In the genomic region with DNA sequence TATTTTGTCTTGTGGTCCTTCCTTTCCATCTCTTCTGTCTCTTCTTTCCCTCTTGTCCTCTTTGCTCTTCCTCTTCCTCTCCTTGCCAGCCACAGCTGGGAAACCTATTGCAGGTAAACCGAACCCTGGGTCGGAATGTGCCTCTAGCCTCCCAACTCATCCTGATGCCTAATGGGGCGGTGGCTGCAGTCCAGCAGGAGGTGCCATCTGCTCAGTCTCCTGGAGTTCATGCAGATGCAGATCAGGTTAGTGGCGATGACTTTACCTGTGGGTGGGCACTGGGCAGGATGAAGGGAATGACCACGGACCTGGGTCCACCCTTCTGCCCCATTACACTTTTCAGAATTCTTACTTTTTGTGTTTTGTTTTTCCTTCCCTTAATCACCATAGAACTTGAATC, we compare ENCODE assay signal across 1 cellular context.
TF ChIP-seq lines count a peak whose summit lies in the region.

No MANE protein-coding gene starts in this region.

TF ChIP-seq in GM23338, 12 proteins besides CTCF, POLR2A, EP300 and RAD21:
- no peak for TF ChIP-seq EZH2 (IDR thresholded peaks at IDR 0.05; ENCODE audit: low read depth, unreplicated experiment)
- TF ChIP-seq, protein P1, sequence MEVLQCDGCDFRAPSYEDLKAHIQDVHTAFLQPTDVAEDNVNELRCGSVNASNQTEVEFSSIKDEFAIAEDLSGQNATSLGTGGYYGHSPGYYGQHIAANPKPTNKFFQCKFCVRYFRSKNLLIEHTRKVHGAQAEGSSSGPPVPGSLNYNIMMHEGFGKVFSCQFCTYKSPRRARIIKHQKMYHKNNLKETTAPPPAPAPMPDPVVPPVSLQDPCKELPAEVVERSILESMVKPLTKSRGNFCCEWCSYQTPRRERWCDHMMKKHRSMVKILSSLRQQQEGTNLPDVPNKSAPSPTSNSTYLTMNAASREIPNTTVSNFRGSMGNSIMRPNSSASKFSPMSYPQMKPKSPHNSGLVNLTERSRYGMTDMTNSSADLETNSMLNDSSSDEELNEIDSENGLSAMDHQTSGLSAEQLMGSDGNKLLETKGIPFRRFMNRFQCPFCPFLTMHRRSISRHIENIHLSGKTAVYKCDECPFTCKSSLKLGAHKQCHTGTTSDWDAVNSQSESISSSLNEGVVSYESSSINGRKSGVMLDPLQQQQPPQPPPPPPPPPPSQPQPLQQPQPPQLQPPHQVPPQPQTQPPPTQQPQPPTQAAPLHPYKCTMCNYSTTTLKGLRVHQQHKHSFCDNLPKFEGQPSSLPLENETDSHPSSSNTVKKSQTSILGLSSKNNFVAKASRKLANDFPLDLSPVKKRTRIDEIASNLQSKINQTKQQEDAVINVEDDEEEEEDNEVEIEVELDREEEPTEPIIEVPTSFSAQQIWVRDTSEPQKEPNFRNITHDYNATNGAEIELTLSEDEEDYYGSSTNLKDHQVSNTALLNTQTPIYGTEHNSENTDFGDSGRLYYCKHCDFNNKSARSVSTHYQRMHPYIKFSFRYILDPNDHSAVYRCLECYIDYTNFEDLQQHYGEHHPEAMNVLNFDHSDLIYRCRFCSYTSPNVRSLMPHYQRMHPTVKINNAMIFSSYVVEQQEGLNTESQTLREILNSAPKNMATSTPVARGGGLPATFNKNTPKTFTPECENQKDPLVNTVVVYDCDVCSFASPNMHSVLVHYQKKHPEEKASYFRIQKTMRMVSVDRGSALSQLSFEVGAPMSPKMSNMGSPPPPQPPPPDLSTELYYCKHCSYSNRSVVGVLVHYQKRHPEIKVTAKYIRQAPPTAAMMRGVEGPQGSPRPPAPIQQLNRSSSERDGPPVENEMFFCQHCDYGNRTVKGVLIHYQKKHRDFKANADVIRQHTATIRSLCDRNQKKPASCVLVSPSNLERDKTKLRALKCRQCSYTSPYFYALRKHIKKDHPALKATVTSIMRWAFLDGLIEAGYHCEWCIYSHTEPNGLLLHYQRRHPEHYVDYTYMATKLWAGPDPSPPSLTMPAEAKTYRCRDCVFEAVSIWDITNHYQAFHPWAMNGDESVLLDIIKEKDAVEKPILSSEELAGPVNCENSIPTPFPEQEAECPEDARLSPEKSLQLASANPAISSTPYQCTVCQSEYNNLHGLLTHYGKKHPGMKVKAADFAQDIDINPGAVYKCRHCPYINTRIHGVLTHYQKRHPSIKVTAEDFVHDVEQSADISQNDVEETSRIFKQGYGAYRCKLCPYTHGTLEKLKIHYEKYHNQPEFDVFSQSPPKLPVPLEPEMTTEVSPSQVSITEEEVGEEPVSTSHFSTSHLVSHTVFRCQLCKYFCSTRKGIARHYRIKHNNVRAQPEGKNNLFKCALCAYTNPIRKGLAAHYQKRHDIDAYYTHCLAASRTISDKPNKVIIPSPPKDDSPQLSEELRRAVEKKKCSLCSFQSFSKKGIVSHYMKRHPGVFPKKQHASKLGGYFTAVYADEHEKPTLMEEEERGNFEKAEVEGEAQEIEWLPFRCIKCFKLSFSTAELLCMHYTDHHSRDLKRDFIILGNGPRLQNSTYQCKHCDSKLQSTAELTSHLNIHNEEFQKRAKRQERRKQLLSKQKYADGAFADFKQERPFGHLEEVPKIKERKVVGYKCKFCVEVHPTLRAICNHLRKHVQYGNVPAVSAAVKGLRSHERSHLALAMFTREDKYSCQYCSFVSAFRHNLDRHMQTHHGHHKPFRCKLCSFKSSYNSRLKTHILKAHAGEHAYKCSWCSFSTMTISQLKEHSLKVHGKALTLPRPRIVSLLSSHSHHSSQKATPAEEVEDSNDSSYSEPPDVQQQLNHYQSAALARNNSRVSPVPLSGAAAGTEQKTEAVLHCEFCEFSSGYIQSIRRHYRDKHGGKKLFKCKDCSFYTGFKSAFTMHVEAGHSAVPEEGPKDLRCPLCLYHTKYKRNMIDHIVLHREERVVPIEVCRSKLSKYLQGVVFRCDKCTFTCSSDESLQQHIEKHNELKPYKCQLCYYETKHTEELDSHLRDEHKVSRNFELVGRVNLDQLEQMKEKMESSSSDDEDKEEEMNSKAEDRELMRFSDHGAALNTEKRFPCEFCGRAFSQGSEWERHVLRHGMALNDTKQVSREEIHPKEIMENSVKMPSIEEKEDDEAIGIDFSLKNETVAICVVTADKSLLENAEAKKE (CRISPR knock-in tag; IDR thresholded peaks at IDR 0.05), result no peak
- no peak for TF ChIP-seq JUNB (IDR thresholded peaks at IDR 0.05; ENCODE audit: unreplicated experiment)
- no peak for TF ChIP-seq STAT1 (IDR thresholded peaks at IDR 0.05; ENCODE audit: unreplicated experiment)
- TF ChIP-seq CREB1 (CRISPR knock-in tag; IDR thresholded peaks at IDR 0.05; ENCODE audit: low read depth), result no peak
- TF ChIP-seq, protein P2, sequence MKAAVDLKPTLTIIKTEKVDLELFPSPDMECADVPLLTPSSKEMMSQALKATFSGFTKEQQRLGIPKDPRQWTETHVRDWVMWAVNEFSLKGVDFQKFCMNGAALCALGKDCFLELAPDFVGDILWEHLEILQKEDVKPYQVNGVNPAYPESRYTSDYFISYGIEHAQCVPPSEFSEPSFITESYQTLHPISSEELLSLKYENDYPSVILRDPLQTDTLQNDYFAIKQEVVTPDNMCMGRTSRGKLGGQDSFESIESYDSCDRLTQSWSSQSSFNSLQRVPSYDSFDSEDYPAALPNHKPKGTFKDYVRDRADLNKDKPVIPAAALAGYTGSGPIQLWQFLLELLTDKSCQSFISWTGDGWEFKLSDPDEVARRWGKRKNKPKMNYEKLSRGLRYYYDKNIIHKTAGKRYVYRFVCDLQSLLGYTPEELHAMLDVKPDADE (IDR thresholded peaks at IDR 0.05), result no peak
- TF ChIP-seq ZNF114 (CRISPR knock-in tag; IDR thresholded peaks at IDR 0.05), result no peak
- TF ChIP-seq POLR2AphosphoS5 (IDR thresholded peaks at IDR 0.05; ENCODE audit: low read depth), result no peak
